In the genomic region with DNA sequence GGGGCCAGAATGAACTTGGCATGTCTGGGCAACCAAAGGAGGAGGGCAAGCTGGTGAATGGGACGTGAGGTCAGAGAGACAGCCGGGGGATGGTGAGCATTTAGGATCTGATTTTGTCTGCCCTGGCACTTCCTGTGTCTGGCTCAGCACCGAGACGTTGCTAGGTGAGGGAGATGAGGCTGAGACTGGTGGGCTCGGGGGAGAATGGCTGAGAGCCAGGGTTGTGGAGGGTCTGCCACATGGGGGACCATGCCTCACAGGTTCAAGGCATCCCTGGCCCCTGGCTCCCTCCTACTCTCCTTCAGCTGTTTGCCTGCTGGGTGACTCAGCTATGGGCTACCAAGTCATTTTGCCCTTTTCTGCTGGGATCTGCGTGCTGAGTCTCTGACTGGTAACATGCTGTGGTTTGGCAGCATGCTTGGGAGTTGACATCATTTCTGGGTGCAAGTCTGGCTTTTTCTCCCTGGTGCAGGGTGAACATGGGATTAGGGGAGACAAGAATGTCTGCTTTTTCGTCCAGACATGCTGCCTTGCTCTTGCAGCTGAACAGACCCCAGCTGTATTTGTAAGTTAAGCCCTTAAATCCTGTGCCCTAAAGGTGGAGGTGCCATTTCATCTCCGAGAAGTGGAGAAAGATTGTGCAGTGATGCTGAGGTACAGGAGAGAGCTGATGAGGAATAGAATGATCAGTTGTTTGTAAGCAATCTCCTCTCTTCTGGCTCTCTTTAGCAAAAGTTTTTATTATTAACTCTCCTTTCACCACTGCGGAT, we compare ENCODE assay signal across 2 cellular contexts.
TF ChIP-seq lines count a peak whose summit lies in the region.

No MANE protein-coding gene starts in this region.

TF ChIP-seq in A549, 52 proteins besides CTCF, POLR2A, EP300 and RAD21:
- TF ChIP-seq BCL3 (IDR thresholded peaks at IDR 0.05) (0 out of 3 replicates have a peak, but pooled peaks have one; percentile 60), FOSL2 (IDR thresholded peaks at IDR 0.05) (peak; percentile 87), FOSL2 (CRISPR knock-in tag; IDR thresholded peaks at IDR 0.05) (peak; percentile 95), MAFK (IDR thresholded peaks at IDR 0.05; ENCODE audit: partially characterized antibody) (peak; percentile 69), TFCP2L1 (CRISPR knock-in tag; IDR thresholded peaks at IDR 0.05) (no peak), GATA3 (IDR thresholded peaks at IDR 0.05; ENCODE audit: borderline replicate concordance) (peak; percentile 95), JUN (IDR thresholded peaks at IDR 0.05) (peak; percentile 56 to 86; a peak in 4 of 5 replicates), RFX5 (IDR thresholded peaks at IDR 0.05) (no peak), CEBPB (IDR thresholded peaks at IDR 0.05) (peak; percentile 20 to 63; a peak in 1 of 4 replicates), JUNB (IDR thresholded peaks at IDR 0.05) (peak; percentile 91), MAX (IDR thresholded peaks at IDR 0.05) (peak; percentile 92)
- TF ChIP-seq, protein P1, sequence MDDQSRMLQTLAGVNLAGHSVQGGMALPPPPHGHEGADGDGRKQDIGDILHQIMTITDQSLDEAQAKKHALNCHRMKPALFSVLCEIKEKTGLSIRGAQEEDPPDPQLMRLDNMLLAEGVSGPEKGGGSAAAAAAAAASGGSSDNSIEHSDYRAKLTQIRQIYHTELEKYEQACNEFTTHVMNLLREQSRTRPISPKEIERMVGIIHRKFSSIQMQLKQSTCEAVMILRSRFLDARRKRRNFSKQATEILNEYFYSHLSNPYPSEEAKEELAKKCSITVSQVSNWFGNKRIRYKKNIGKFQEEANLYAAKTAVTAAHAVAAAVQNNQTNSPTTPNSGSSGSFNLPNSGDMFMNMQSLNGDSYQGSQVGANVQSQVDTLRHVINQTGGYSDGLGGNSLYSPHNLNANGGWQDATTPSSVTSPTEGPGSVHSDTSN (IDR thresholded peaks at IDR 0.05), result peak; percentile 88

TF ChIP-seq in HCT116, 20 proteins besides CTCF, POLR2A, EP300 and RAD21 (continued from another document):
- TF ChIP-seq REST (IDR thresholded peaks at IDR 0.05; ENCODE audit: low read depth) (no peak), YY1 (IDR thresholded peaks at IDR 0.05; ENCODE audit: extremely low read depth, insufficient replicate concordance, low read depth, low read length) (peak; percentile 47), FOSL1 (IDR thresholded peaks at IDR 0.05; ENCODE audit: low read depth) (peak; percentile 95), EGR1 (IDR thresholded peaks at IDR 0.05; ENCODE audit: low read depth) (no peak), EZH2phosphoT487 (IDR thresholded peaks at IDR 0.05; ENCODE audit: borderline replicate concordance) (no peak), ZNF274 (IDR thresholded peaks at IDR 0.05; ENCODE audit: low read depth, low read length) (no peak), CBX3 (IDR thresholded peaks at IDR 0.05; ENCODE audit: low read depth) (peak; percentile 96), EZH2 (IDR thresholded peaks at IDR 0.05) (no peak), MAX (IDR thresholded peaks at IDR 0.05) (peak; percentile 80; the same call in 1 of the 2 replicates), CEBPB (IDR thresholded peaks at IDR 0.05; ENCODE audit: low read depth) (peak; percentile 65; the same call in 1 of the 2 replicates), POLR2AphosphoS5 (IDR thresholded peaks at IDR 0.05; ENCODE audit: low read depth, low read length) (peak; percentile 58), ZBTB33 (IDR thresholded peaks at IDR 0.05; ENCODE audit: extremely low read depth, insufficient replicate concordance, low read length) (peak; percentile 37), SRF (IDR thresholded peaks at IDR 0.05; ENCODE audit: low read depth) (peak; percentile 81; the same call in 1 of the 2 replicates)
- TF ChIP-seq, protein P2, sequence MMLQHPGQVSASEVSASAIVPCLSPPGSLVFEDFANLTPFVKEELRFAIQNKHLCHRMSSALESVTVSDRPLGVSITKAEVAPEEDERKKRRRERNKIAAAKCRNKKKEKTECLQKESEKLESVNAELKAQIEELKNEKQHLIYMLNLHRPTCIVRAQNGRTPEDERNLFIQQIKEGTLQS (IDR thresholded peaks at IDR 0.05), result peak; percentile 91
